ENCODE assay signal across 25 cellular contexts in the genomic region with DNA sequence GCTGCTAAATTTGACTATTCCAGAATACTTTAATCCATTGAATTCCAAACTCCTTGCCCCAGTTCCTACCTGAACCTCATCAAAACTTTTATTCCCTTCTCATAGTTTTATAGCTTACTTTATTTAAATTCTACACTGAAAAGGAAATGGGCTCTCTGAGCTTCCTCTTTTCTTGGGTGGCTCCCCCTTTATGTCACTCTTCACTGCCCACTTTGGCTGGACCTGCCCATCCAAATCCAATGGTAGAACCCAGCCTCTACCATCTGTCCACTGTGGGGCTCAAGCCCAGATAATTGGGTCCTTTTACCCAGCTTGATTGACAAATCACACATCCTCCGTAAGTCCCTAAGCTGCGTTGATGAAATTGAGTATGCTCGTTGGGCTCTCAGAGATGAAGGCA.
"Had no signal": no experiment of that assay in that cellular context is flagged by ENCODE, and none has a peak within 500 bp of the region (broad histone marks: within the 10 kb centered on the region; RNA-seq: fewer than 3 reads in every experiment).

No MANE protein-coding gene starts in this region.

- H3K4me3 ChIP-seq: coronary artery, gastrocnemius medialis, right atrium auricular region, smooth muscle cell, testis, transverse colon had no signal

- ATAC-seq: activated CD8-positive, alpha-beta T cell treated with anti-CD3 and anti-CD28 coated beads for 36 hours; activated T-cell treated with anti-CD3 and anti-CD28 coated beads, Interleukin-2, amount 50 U/mL, for 4 hours; activated T-helper 17 cell treated with anti-CD3 and anti-CD28 coated beads, Interleukin-2, amount 50 U/mL, for 72 hours; effector memory CD8-positive, alpha-beta T cell; gastrocnemius medialis; natural killer cell; stimulated activated naive CD8-positive, alpha-beta T cell treated with anti-CD3 and anti-CD28 coated beads, Interleukin-15, Interleukin-2, amounts not matched to agents 100 U/mL and 50 U/mL, for 24 hours; WTC11 had no signal

- H3K36me3 Mint-ChIP-seq: natural killer cell, WTC11 had no signal

- H3K27me3 Mint-ChIP-seq: activated CD8-positive, alpha-beta T cell treated with anti-CD3 and anti-CD28 coated beads for 36 hours; activated T-helper 17 cell treated with anti-CD3 and anti-CD28 coated beads, Interleukin-2, amount 50 U/mL, for 72 hours; effector memory CD8-positive, alpha-beta T cell had no signal

- H3K27me3 ChIP-seq: brain microvascular endothelial cell, gastrocnemius medialis, right atrium auricular region, testis, transverse colon had no signal

- H3K27ac Mint-ChIP-seq: activated CD8-positive, alpha-beta T cell treated with anti-CD3 and anti-CD28 coated beads for 36 hours; activated T-helper 17 cell treated with anti-CD3 and anti-CD28 coated beads, Interleukin-2, amount 50 U/mL, for 72 hours; immature natural killer cell; natural killer cell; T-helper 2 cell treated with Interferon-gamma antibody and Interleukin-4, amounts not matched to agents 5 μg/mL and 100 μg/mL, for 36 hours; WTC11 had no signal

- H3K27ac ChIP-seq: brain microvascular endothelial cell, coronary artery, gastrocnemius medialis, right atrium auricular region, testis, transverse colon had no signal

- H3K4me1 ChIP-seq: right atrium auricular region, testis, transverse colon had no signal

- DNase-seq: activated CD4-positive, alpha-beta T cell treated with anti-CD3 and anti-CD28 coated beads, Interleukin-2, amount 50 U/mL, for 1 hour; activated CD8-positive, alpha-beta T cell treated with anti-CD3 and anti-CD28 coated beads for 36 hours; activated gamma-delta T cell treated with Interleukin-2 at 50 U/mL for 16 hours; activated naive CD4-positive, alpha-beta T cell treated with anti-CD3 and anti-CD28 coated beads, Interleukin-2, amount 50 U/mL, for 16 hours; activated T-cell treated with anti-CD3 and anti-CD28 coated beads, Interleukin-2, amount 50 U/mL, for 4 hours; amniotic stem cell; brain microvascular endothelial cell; effector memory CD8-positive, alpha-beta T cell; erythroblast; gastrocnemius medialis; hippocampal formation; immature natural killer cell; kidney; midbrain; natural killer cell; stimulated activated CD4-positive, alpha-beta T cell treated with anti-CD3 and anti-CD28 coated beads, Interleukin-2, amount 100 ng/mL, for 24 hours; stimulated activated naive CD8-positive, alpha-beta T cell treated with anti-CD3 and anti-CD28 coated beads, Interleukin-15, Interleukin-2, amounts not matched to agents 100 U/mL and 50 U/mL, for 24 hours; testis; transverse colon had no signal

- H3K9me3 Mint-ChIP-seq: activated CD8-positive, alpha-beta T cell treated with anti-CD3 and anti-CD28 coated beads for 36 hours; activated T-cell treated with anti-CD3 and anti-CD28 coated beads, Interleukin-2, amount 50 U/mL, for 4 hours; activated T-helper 17 cell treated with anti-CD3 and anti-CD28 coated beads, Interleukin-2, amount 50 U/mL, for 72 hours; effector memory CD8-positive, alpha-beta T cell; immature natural killer cell; natural killer cell; T-helper 2 cell treated with Interferon-gamma antibody and Interleukin-4, amounts not matched to agents 5 μg/mL and 100 μg/mL, for 36 hours; WTC11 had no signal

- H3K4me1 Mint-ChIP-seq: activated T-helper 17 cell treated with anti-CD3 and anti-CD28 coated beads, Interleukin-2, amount 50 U/mL, for 72 hours had no signal

- H3K4me3 Mint-ChIP-seq: activated CD8-positive, alpha-beta T cell treated with anti-CD3 and anti-CD28 coated beads for 36 hours; activated T-cell treated with anti-CD3 and anti-CD28 coated beads, Interleukin-2, amount 50 U/mL, for 4 hours; activated T-helper 17 cell treated with anti-CD3 and anti-CD28 coated beads, Interleukin-2, amount 50 U/mL, for 72 hours; effector memory CD8-positive, alpha-beta T cell; immature natural killer cell; natural killer cell; T-helper 2 cell treated with Interferon-gamma antibody and Interleukin-4, amounts not matched to agents 5 μg/mL and 100 μg/mL, for 36 hours; WTC11 had no signal

- H3K4me2 ChIP-seq: smooth muscle cell had no signal
